ENCODE assay signal across 33 cellular contexts in the genomic region with DNA sequence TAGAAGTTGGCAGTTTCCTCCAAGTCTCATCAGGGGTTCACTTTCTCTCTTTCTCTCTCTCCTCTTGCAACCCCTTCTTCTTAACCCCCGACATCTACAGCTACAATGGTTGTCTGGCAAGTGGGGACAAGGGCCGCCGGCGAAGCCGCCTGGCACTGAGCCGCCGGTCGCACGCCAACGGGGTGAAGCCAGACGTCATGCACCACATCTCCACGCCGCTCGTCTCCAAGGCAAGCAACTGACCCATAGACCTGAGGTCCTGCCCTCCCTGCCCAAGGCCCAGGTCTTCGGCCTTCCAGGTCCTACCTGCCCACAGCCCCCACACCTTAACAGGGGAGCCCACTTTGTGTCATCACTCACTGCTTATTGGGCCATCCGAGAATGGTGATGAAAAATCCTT. TPM values are rescaled to one million over a fixed set of nuclear protein-coding genes. Genes with fewer than 3 reads are reported as not detected.
"Had no signal": no experiment of that assay in that cellular context is flagged by ENCODE, and none has a peak within 500 bp of the region (broad histone marks: within the 10 kb centered on the region; RNA-seq: fewer than 3 reads in every experiment).

No MANE protein-coding gene starts in this region.

- ATAC-seq: activated CD8-positive, alpha-beta T cell treated with anti-CD3 and anti-CD28 coated beads for 36 hours; activated naive CD8-positive, alpha-beta T cell treated with anti-CD3 and anti-CD28 coated beads, Interleukin-2, amount 50 U/mL, for 24 hours; activated T-cell treated with anti-CD3 and anti-CD28 coated beads, Interleukin-2, amount 50 U/mL, for 72 hours had no signal

- H3K9me3 ChIP-seq: Peyer's patch had no signal

- H3K27ac ChIP-seq: Peyer's patch, VCaP had no signal

- DNase-seq: activated B cell treated with CpG ODN at 0.5 μM for 24 hours; activated CD4-positive, alpha-beta T cell treated with anti-CD3 and anti-CD28 coated beads for 48 hours; activated CD4-positive, alpha-beta T cell treated with anti-CD3 and anti-CD28 coated beads, Interleukin-2, amount 50 U/mL, for 4 hours; activated CD4-positive, CD25-positive, alpha-beta regulatory T cell treated with anti-CD3 and anti-CD28 coated beads, Interleukin-2, amount 50 U/mL, for 72 hours; activated CD8-positive, alpha-beta T cell treated with anti-CD3 and anti-CD28 coated beads for 36 hours; activated gamma-delta T cell; activated naive CD4-positive, alpha-beta T cell treated with Interleukin-2 at 50 U/mL for 16 hours; activated naive CD8-positive, alpha-beta T cell treated with anti-CD3 and anti-CD28 coated beads, Interleukin-2, amount 50 U/mL, for 24 hours; activated T-cell treated with anti-CD3 and anti-CD28 coated beads, Interleukin-2, amount 50 U/mL, for 1 hour; activated T-cell treated with anti-CD3 and anti-CD28 coated beads, Interleukin-2, amount 50 U/mL, for 72 hours; anterior cingulate cortex; central memory CD4-positive, alpha-beta T cell; NCI-H1105; NCI-H1417 treated with DMSO at 0.1 percent for 48 hours; NCI-H187 treated with DMSO at 0.1 percent for 48 hours; NCI-H2081; NCI-H226; NCI-H446 treated with DMSO at 0.1 percent for 48 hours; NCI-H524; Peyer's patch; RPMI8226; SIG-M5; SW 1271; T-helper 1 cell; T-helper 2 cell; T-helper 9 cell had no signal

- H3K4me3 Mint-ChIP-seq: activated B cell treated with CpG ODN at 0.5 μM for 24 hours; activated CD8-positive, alpha-beta T cell treated with anti-CD3 and anti-CD28 coated beads for 36 hours; activated naive CD4-positive, alpha-beta T cell treated with anti-CD3 and anti-CD28 coated beads, Interleukin-2, amount 50 U/mL, for 24 hours; activated naive CD8-positive, alpha-beta T cell treated with anti-CD3 and anti-CD28 coated beads, Interleukin-2, amount 50 U/mL, for 24 hours; activated T-cell treated with anti-CD3 and anti-CD28 coated beads, Interleukin-2, amount 50 U/mL, for 72 hours had no signal

- H3K36me3 Mint-ChIP-seq: activated naive CD4-positive, alpha-beta T cell treated with anti-CD3 and anti-CD28 coated beads, Interleukin-2, amount 50 U/mL, for 24 hours had no signal

- H3K27me3 ChIP-seq: Peyer's patch had no signal

- H3K27me3 Mint-ChIP-seq: activated B cell treated with CpG ODN at 0.5 μM for 24 hours; activated CD8-positive, alpha-beta T cell treated with anti-CD3 and anti-CD28 coated beads for 36 hours; activated naive CD4-positive, alpha-beta T cell treated with anti-CD3 and anti-CD28 coated beads, Interleukin-2, amount 50 U/mL, for 24 hours; activated naive CD8-positive, alpha-beta T cell treated with anti-CD3 and anti-CD28 coated beads, Interleukin-2, amount 50 U/mL, for 24 hours; brain had no signal

- H3K4me3 ChIP-seq: Peyer's patch had no signal

- H3K9me3 Mint-ChIP-seq: activated B cell treated with CpG ODN at 0.5 μM for 24 hours; activated CD8-positive, alpha-beta T cell treated with anti-CD3 and anti-CD28 coated beads for 36 hours; activated naive CD4-positive, alpha-beta T cell treated with anti-CD3 and anti-CD28 coated beads, Interleukin-2, amount 50 U/mL, for 24 hours; activated naive CD8-positive, alpha-beta T cell treated with anti-CD3 and anti-CD28 coated beads, Interleukin-2, amount 50 U/mL, for 24 hours; activated T-cell treated with anti-CD3 and anti-CD28 coated beads, Interleukin-2, amount 50 U/mL, for 72 hours; activated T-helper 2 cell treated with anti-CD3 and anti-CD28 coated beads, Interferon-gamma antibody, Interleukin-2, Interleukin-4, amounts not matched to agents 10 μg/mL and 5 μg/mL and 100 μg/mL, durations not matched to agents 14 hours and 24 hours and 36 hours; brain had no signal

- H3K27ac Mint-ChIP-seq: activated B cell treated with CpG ODN at 0.5 μM for 24 hours; activated CD8-positive, alpha-beta T cell treated with anti-CD3 and anti-CD28 coated beads for 36 hours; activated naive CD4-positive, alpha-beta T cell treated with anti-CD3 and anti-CD28 coated beads, Interleukin-2, amount 50 U/mL, for 24 hours; activated naive CD8-positive, alpha-beta T cell treated with anti-CD3 and anti-CD28 coated beads, Interleukin-2, amount 50 U/mL, for 24 hours; activated T-cell treated with anti-CD3 and anti-CD28 coated beads, Interleukin-2, amount 50 U/mL, for 72 hours; activated T-helper 2 cell treated with anti-CD3 and anti-CD28 coated beads, Interferon-gamma antibody, Interleukin-2, Interleukin-4, amounts not matched to agents 10 μg/mL and 5 μg/mL and 100 μg/mL, durations not matched to agents 14 hours and 24 hours and 36 hours; brain had no signal

RNA-seq across cellular contexts. Expression of gene NPAS4, which starts 50.3 kb away (rescaled TPM):
- total RNA-seq: activated B cell treated with CpG ODN at 0.5 μM for 24 hours; activated CD8-positive, alpha-beta memory T cell treated with anti-CD3 and anti-CD28 coated beads for 36 hours; activated T-cell treated with anti-CD3 and anti-CD28 coated beads, Interleukin-2, amount 50 U/mL, for 72 hours; M059J; Peyer's patch; SK-MEL-5 had no signal
